Comparison of ENCODE assay signal across 17 cellular contexts in genomic region chr12:28242888-28243633, GRCh38. TPM values are rescaled to one million over a fixed set of nuclear protein-coding genes. Genes with fewer than 3 reads are reported as not detected.
A peak's percentile ranks its signal among the peaks of the same experiment; 100 is the strongest.
DNase-seq lines count a peak whose midpoint lies in the region; ATAC-seq, FAIRE-seq and TF ChIP-seq lines count a peak whose summit lies in the region.
"Had no signal": no experiment of that assay in that cellular context is flagged by ENCODE, and none has a peak within 500 bp of the region (broad histone marks: within the 10 kb centered on the region; RNA-seq: fewer than 3 reads in every experiment).

No MANE protein-coding gene starts in this region.

- no peak overlapping the region for H2AK5ac ChIP-seq in H9 (ENCODE audit: insufficient read length, low read length)

- no peak overlapping the region for H2BK20ac ChIP-seq in H9 (ENCODE audit: low read depth, low read length, poor library complexity, severe bottlenecking)

- H3K9me3 ChIP-seq in H9 (ENCODE audit: control insufficient read depth, low read depth, low read length) = no peaks in the 10 kb centered on the region
- no peaks in the 10 kb centered on the region for H3K9me3 ChIP-seq in endothelial cell of umbilical vein (replicated peaks; ENCODE audit: control insufficient read depth, insufficient read depth, low read length)
- H3K9me3 ChIP-seq in mucosa of stomach (ENCODE audit: control insufficient read depth, low read length) = no peaks in the 10 kb centered on the region
- H3K9me3 ChIP-seq in WERI-Rb-1 (ENCODE audit: severe bottlenecking) = no peaks in the 10 kb centered on the region

- H3K79me1 ChIP-seq in H9 (ENCODE audit: insufficient read depth, low read depth, low read length, poor library complexity, severe bottlenecking) = no peaks in the 10 kb centered on the region

- H3K27me3 ChIP-seq in H9 (ENCODE audit: insufficient read depth, low read length) = no peaks in the 10 kb centered on the region
- no peaks in the 10 kb centered on the region for H3K27me3 ChIP-seq in endothelial cell of umbilical vein (ENCODE audit: control insufficient read depth in 2 of 2, insufficient read depth in 2 of 2, low read length in 2 of 2)
- H3K27me3 ChIP-seq in mucosa of stomach (ENCODE audit: control insufficient read depth, insufficient read depth, low read length) = no peaks in the 10 kb centered on the region
- H3K27me3 ChIP-seq in WERI-Rb-1 (ENCODE audit: insufficient read depth, low read depth, severe bottlenecking) = no peaks in the 10 kb centered on the region

- TF ChIP-seq CTCF in H9 (conservative IDR thresholded peaks at IDR 0.05) (no peak), endothelial cell of umbilical vein (IDR thresholded peaks at IDR 0.05; ENCODE audit: extremely low read depth in 1 of 2, insufficient read depth in 1 of 2, low read depth in 1 of 2, low read length in 2 of 2) (no peak), WERI-Rb-1 (IDR thresholded peaks at IDR 0.05; ENCODE audit: low read depth, low read length) (no peak)

- CTCF ChIA-PET in endothelial cell of umbilical vein (lab: Charles Lee) = no interaction called here

- H3K9ac ChIP-seq in H9 (ENCODE audit: extremely low read depth, insufficient read length, low read length) (no peak overlapping the region), endothelial cell of umbilical vein (replicated peaks; ENCODE audit: extremely low read depth, insufficient read depth, low read length) (no peak overlapping the region), mucosa of stomach (ENCODE audit: low read length) (peak overlapping the region; percentile 10)

- H3K14ac ChIP-seq in H9 (ENCODE audit: insufficient read depth, low read length) = no peak overlapping the region

- no peak overlapping the region for H2BK12ac ChIP-seq in H9 (ENCODE audit: insufficient read length, low read depth, low read length)

- TF ChIP-seq POLR2A in endothelial cell of umbilical vein (IDR thresholded peaks at IDR 0.05; ENCODE audit: low read depth, low read length) = no peak

- no peak for DNase-seq in H9
- peak; percentile 96 for DNase-seq in OCI-M1 (lab: John Stamatoyannopoulos, UW)
- peak; percentile 47 for DNase-seq in endothelial cell of umbilical vein (ENCODE audit: low read depth, low spot score)
- no peak for DNase-seq in DMS79 (lab: John Stamatoyannopoulos, UW)
- no peak for DNase-seq in WERI-Rb-1
- DNase-seq: activated B cell treated with CpG ODN at 0.5 μM for 24 hours; activated effector memory CD4-positive, alpha-beta T cell treated with Interleukin-2 at 50 U/mL for 16 hours; anterior cingulate cortex; Caco-2; H7; islet precursor cell; NCI-H1105; NCI-H82 had no signal

- no peak overlapping the region for H3T11ph ChIP-seq in H9 (ENCODE audit: low read length)

- H3K27ac ChIP-seq in H9 (ENCODE audit: insufficient read length, low read depth, low read length) (no peak overlapping the region), endothelial cell of umbilical vein (ENCODE audit: insufficient read depth, low read depth, low read length) (no peak overlapping the region), WERI-Rb-1 (no peak overlapping the region)

- H3K18ac ChIP-seq in H9 (ENCODE audit: insufficient read length, low read depth, low read length) = no peak overlapping the region

- H2BK5ac ChIP-seq in H9 (ENCODE audit: insufficient read length, low read length) = no peak overlapping the region

- no peak overlapping the region for H3K4ac ChIP-seq in H9 (ENCODE audit: low read depth, low read length)

- H3K9me1 ChIP-seq in endothelial cell of umbilical vein (replicated peaks; ENCODE audit: control insufficient read depth, extremely low read depth, insufficient read depth, low read length) = no peaks in the 10 kb centered on the region

- no peak overlapping the region for H4K91ac ChIP-seq in H9 (ENCODE audit: insufficient read length, low read depth, low read length)

- no peak overlapping the region for H4K8ac ChIP-seq in H9 (replicated peaks; ENCODE audit: insufficient read length, low read depth, low read length)

- H3K4me1 ChIP-seq in H9 (ENCODE audit: insufficient read depth, low read length) (no peaks in the 10 kb centered on the region), endothelial cell of umbilical vein (ENCODE audit: control insufficient read depth, extremely low read depth, insufficient read depth, low read length) (peaks cover 4% of the 10 kb centered on the region), mucosa of stomach (ENCODE audit: control insufficient read depth, insufficient read depth, low read length) (peaks cover 9% of the 10 kb centered on the region)
- H3K4me1 ChIP-seq: Caco-2 had no signal

- no peak overlapping the region for H3K56ac ChIP-seq in H9 (ENCODE audit: insufficient read length, low read depth, low read length)

- no TSS peak for BruUV-seq in endothelial cell of umbilical vein (replicated peaks; lab: Mats Ljungman, UMichigan)

- H3K4me3 ChIP-seq in endothelial cell of umbilical vein (replicated peaks in 1 of 3; ENCODE audit: insufficient read depth in 1 of 3, low read depth in 1 of 3, low read length in 3 of 3) (no peak overlapping the region), mucosa of stomach (ENCODE audit: low read length) (no peak overlapping the region), WERI-Rb-1 (ENCODE audit: low read depth, low read length) (no peak overlapping the region)

- H3K27me3 Mint-ChIP-seq in H9 (ENCODE audit: low read depth) = no peaks in the 10 kb centered on the region
- H3K27me3 Mint-ChIP-seq: activated B cell treated with CpG ODN at 0.5 μM for 24 hours had no signal

- H3K4me1 Mint-ChIP-seq in H9 = peaks cover 10 to 16% of the 10 kb centered on the region in 2 experiments

- no peaks in the 10 kb centered on the region for H4K20me1 ChIP-seq in H9 (ENCODE audit: control insufficient read depth, insufficient read depth, insufficient read length)
- no peaks in the 10 kb centered on the region for H4K20me1 ChIP-seq in endothelial cell of umbilical vein (replicated peaks; ENCODE audit: control insufficient read depth, extremely low read depth, insufficient read depth, low read length)

- WGBS in H9 (ENCODE audit: extremely low coverage, insufficient read length, low lambda C conversion rate) = no CpG with 5 or more reads among the region's 8 CpGs

- FAIRE-seq in endothelial cell of umbilical vein (lab: Jason Lieb, UNC) = no peak
- FAIRE-seq: G401.6 had no signal

- H3K79me2 ChIP-seq in H9 (ENCODE audit: insufficient read depth, low read length) (no peaks in the 10 kb centered on the region), endothelial cell of umbilical vein (ENCODE audit: control insufficient read depth, insufficient read depth, low read length) (no peaks in the 10 kb centered on the region)

- peaks cover 2 to 11% (median 6%) of the 10 kb centered on the region in 3 experiments; a peak in 4 of 7 replicates for H3K36me3 Mint-ChIP-seq in H9 (ENCODE audit: insufficient read depth in 1 of 3, low read depth in 3 of 3)

- H3K9me3 Mint-ChIP-seq in H9 = peaks cover 0 to 6% of the 10 kb centered on the region in 2 experiments; a peak in 3 of 5 replicates
- H3K9me3 Mint-ChIP-seq: activated B cell treated with CpG ODN at 0.5 μM for 24 hours had no signal

- ATAC-seq in GM21737 (IDR thresholded peaks at IDR 0.05; ENCODE audit: unreplicated experiment) (no peak), GM21447 (IDR thresholded peaks at IDR 0.05; ENCODE audit: unreplicated experiment) (no peak)

- H3K23ac ChIP-seq in H9 (ENCODE audit: insufficient read length, low read depth, low read length) = no peak overlapping the region

- H2BK15ac ChIP-seq in H9 (ENCODE audit: low read depth, low read length) = no peak overlapping the region

- no peak overlapping the region for H3K4me3 Mint-ChIP-seq in H9
- H3K4me3 Mint-ChIP-seq: activated B cell treated with CpG ODN at 0.5 μM for 24 hours had no signal

- no peak overlapping the region for H3K27ac Mint-ChIP-seq in H9
- H3K27ac Mint-ChIP-seq: activated B cell treated with CpG ODN at 0.5 μM for 24 hours had no signal

- H3K4me2 ChIP-seq in H9 (ENCODE audit: insufficient read depth, insufficient read length, low read length) = no peak overlapping the region
- peak overlapping the region; percentile 16 for H3K4me2 ChIP-seq in endothelial cell of umbilical vein (ENCODE audit: insufficient read depth, low read length)

- POLR2A ChIA-PET in endothelial cell of umbilical vein (lab: Charles Lee) = no interaction called here

- dilution Hi-C loops in endothelial cell of umbilical vein (cut with MboI; ENCODE audit: extremely low pct_ligation_motif_present, low sequenced_read_pairs) = no loop called here

- no peaks in the 10 kb centered on the region for H3K23me2 ChIP-seq in H9 (ENCODE audit: insufficient read length, low read depth, low read length, poor library complexity, severe bottlenecking)

- intact Hi-C loops in endothelial cell of umbilical vein (cut with micrococcal nuclease) = loop anchor here (2.0 kb wide), 1 partner anchor 720 kb away; no protein-coding TSS in a partner anchor

- H4K5ac ChIP-seq in H9 (ENCODE audit: insufficient read length, low read depth, low read length) = peak overlapping the region; percentile 78

- no peak overlapping the region for H2BK120ac ChIP-seq in H9 (ENCODE audit: low read depth, low read length, poor library complexity, severe bottlenecking)

- H3K36me3 ChIP-seq in endothelial cell of umbilical vein (ENCODE audit: control insufficient read depth in 2 of 2, extremely low read depth in 1 of 2, insufficient read depth in 2 of 2, low read length in 2 of 2) (no peaks in the 10 kb centered on the region), mucosa of stomach (ENCODE audit: control insufficient read depth, insufficient read depth, low read length) (no peaks in the 10 kb centered on the region), WERI-Rb-1 (no peaks in the 10 kb centered on the region)

- H2AFZ ChIP-seq in H9 (ENCODE audit: low read length) = no peak overlapping the region
- H2AFZ ChIP-seq in endothelial cell of umbilical vein (ENCODE audit: low read depth, low read length) = peak overlapping the region; percentile 73

TF ChIP-seq in endothelial cell of umbilical vein, 7 proteins besides CTCF, POLR2A, EP300 and RAD21 (continues in another document):
- TF ChIP-seq MAX (IDR thresholded peaks at IDR 0.05; ENCODE audit: insufficient read depth, insufficient read length) (no peak), MYC (IDR thresholded peaks at IDR 0.05; ENCODE audit: low read depth, low read length) (no peak), POLR2AphosphoS5 (IDR thresholded peaks at IDR 0.05; ENCODE audit: insufficient read depth, low read depth, low read length) (no peak)

RNA-seq across cellular contexts. Expression of gene CCDC91, which starts 52.8 kb away (rescaled TPM):
- 19.6 and 22.7 TPM in 2 replicates for total RNA-seq in H9 (2021)
- 9.9 and 10.5 TPM in 2 replicates for total RNA-seq in endothelial cell of umbilical vein
- polyA plus RNA-seq in endothelial cell of umbilical vein = 3.3 and 3.8 TPM in 2 replicates
- polyA plus RNA-seq in endothelial cell of umbilical vein (2011; cell fraction: cytosol; rRNA removed) = 5.7 and 6.6 TPM in 2 replicates
- 8.0 and 11.0 TPM in 2 replicates for polyA plus RNA-seq in endothelial cell of umbilical vein (2011; cell fraction: nucleus; rRNA removed)
- 4.6 and 8.4 TPM in 2 replicates for polyA plus RNA-seq in endothelial cell of umbilical vein (2012)
- 14.4 and 24.7 TPM in 2 replicates for polyA minus RNA-seq in endothelial cell of umbilical vein
- polyA minus RNA-seq in endothelial cell of umbilical vein (2011; cell fraction: cytosol; rRNA and poly(A)+ RNA removed) = 27.3 TPM
- polyA minus RNA-seq in endothelial cell of umbilical vein (2011; cell fraction: nucleus; rRNA and poly(A)+ RNA removed) = 27.2 and 28.7 TPM in 2 replicates

Comparison
In these comparisons a context has a peak if more than half of its experiments do, and no peak if none do; other contexts are left out.
1. DNase-seq: peak in OCI-M1 (single experiment) and endothelial cell of umbilical vein (single experiment); none in H9 (single experiment), DMS79 (single experiment) and WERI-Rb-1 (single experiment).